Comparison of ENCODE assay signal across 8 cellular contexts in the genomic region with DNA sequence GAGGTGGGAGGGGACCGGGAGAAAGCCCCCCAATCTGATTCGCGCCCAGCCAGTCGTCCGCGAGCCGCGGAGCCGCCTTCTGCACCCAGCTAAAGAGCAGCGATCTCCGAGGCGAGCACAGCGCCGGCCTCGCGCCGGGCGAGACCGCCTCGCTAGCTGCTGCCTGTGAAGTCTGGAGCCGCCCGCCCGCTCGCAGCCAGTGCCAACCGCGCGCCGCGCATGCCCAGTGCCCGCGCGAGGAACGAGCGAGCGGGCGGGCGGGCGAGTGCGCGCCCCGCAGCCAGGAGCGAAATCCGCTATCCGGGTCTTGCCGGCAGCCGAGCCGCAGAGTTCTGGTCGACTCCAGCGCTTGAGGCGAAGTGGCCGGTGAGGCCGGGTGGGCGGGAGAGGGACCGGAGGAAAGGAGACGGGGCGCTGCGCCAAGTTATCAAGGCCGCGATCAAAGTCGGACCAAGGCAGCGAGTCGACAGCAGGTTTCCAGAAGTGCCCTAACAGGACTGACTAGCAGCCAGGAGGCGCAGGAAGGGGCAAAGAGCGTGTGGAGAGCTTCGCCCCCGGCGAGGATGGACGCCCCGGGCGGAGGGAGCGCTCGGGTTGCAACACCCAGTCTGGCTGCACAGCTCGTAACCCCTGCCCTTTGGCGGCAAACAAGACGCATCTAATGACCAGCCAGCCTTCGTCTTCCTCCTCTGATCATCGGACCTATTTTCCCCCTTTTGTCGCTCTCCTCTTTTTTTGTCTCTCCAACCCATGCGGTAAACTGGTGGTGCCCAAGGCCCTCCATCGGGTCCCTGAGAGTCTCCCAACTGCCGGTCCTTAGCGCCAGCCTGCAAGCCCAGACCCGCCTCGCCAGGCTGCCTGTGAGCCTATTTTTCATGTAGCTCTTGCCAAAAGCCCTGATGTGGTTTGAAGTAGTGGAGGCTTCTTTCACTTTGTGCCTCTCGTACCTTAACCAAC. TPM values are rescaled to one million over a fixed set of nuclear protein-coding genes. Genes with fewer than 3 reads are reported as not detected.
DNase-seq lines count a peak whose midpoint lies in the region; TF ChIP-seq lines count a peak whose summit lies in the region.

A gene (minus strand): TSS at position 174 of the 957 bp plus-strand sequence. CDS start 106,437 bp downstream, outside the sequence.

- H3K27me3 Mint-ChIP-seq in endodermal cell (ENCODE audit: insufficient read depth) = peaks cover 57% of the 10 kb centered on the region

- no peak within 1 kb of the TSS for H3K27ac ChIP-seq in endodermal cell (ENCODE audit: low read depth, low read length)

- no peaks in the 10 kb centered on the region for H3K9me3 ChIP-seq in endodermal cell (ENCODE audit: control insufficient read depth, low read length)

- peak within 1 kb of the TSS; percentile 31 for H3K27ac Mint-ChIP-seq in endodermal cell

- H3K36me3 ChIP-seq in endodermal cell (ENCODE audit: control insufficient read depth, insufficient read depth, low read length) = no peaks in the 10 kb centered on the region

- 3 to 4% methylated on average over 35 to 85 of the region's 85 CpGs for WGBS in endodermal cell (ENCODE audit: insufficient coverage in 1 of 2, insufficient read length in 1 of 2), 2 experiments

- TF ChIP-seq CTCF in GM20000 (IDR thresholded peaks at IDR 0.05; ENCODE audit: extremely low read depth, missing control alignments) (no peak), endodermal cell (conservative IDR thresholded peaks at IDR 0.05) (peak; percentile 35)

- no peaks in the 10 kb centered on the region for H3K4me1 ChIP-seq in endodermal cell (ENCODE audit: control insufficient read depth, insufficient read depth, low read length)

- H3K9me3 Mint-ChIP-seq in endodermal cell = no peaks in the 10 kb centered on the region

- H3K4me1 Mint-ChIP-seq in endodermal cell = peaks cover 22% of the 10 kb centered on the region

- H3K4me3 ChIP-seq in endodermal cell (ENCODE audit: low read length) = peak within 1 kb of the TSS; percentile 91

- no peaks in the 10 kb centered on the region for H3K36me3 Mint-ChIP-seq in endodermal cell (ENCODE audit: low read depth)

- H3K4me3 Mint-ChIP-seq in endodermal cell = peak within 1 kb of the TSS; percentile 66

- H3K9ac ChIP-seq in endodermal cell (ENCODE audit: extremely low read depth, low read length, poor library complexity, severe bottlenecking) = peak within 1 kb of the TSS; percentile 56

- DNase-seq in CMK (ENCODE audit: low read depth) = peak; percentile 52
- DNase-seq in GM20000 (ENCODE audit: low spot score) = peak; percentile 92
- peak; percentile 86 for DNase-seq in HS-27A (ENCODE audit: low read depth)
- peak; percentile 82 to 91 for DNase-seq in NOMO-1 (lab: John Stamatoyannopoulos, UW; ENCODE audit: unreplicated experiment in 2 of 2)
- peak; percentile 58 for DNase-seq in activated CD8-positive, alpha-beta memory T cell treated with anti-CD3 and anti-CD28 coated beads, Interleukin-2, amount 50 U/mL, for 1 hour (ENCODE audit: extremely low read depth)
- peak; percentile 99 for DNase-seq in endodermal cell
- peak; percentile 96 for DNase-seq in mesenteric fat pad (ENCODE audit: low spot score)
- peak; percentile 69 for DNase-seq in stimulated activated CD8-positive, alpha-beta memory T cell treated with anti-CD3 and anti-CD28 coated beads, Interleukin-15, amount 100 ng/mL, for 1 hour (ENCODE audit: low read depth)

- H3K27me3 ChIP-seq in endodermal cell (ENCODE audit: control insufficient read depth, insufficient read depth, low read length, poor library complexity, severe bottlenecking) = peaks cover 62% of the 10 kb centered on the region

RNA-seq across cellular contexts. Expression of the gene that starts here (rescaled TPM):
- 1 to 10 TPM; 6.7 to 8.1 TPM for total RNA-seq in endodermal cell
- polyA plus RNA-seq in endodermal cell (2013, experiment 1 of 2) = 17.2 TPM
- polyA plus RNA-seq in endodermal cell (2013, experiment 2 of 2) = 19.9 TPM
- 299 TPM for total RNA-seq in mesenteric fat pad

Comparison
In these comparisons a context has a peak if more than half of its experiments do, and no peak if none do; other contexts are left out.
1. RNA of the gene that starts here (total RNA-seq): 299 TPM in mesenteric fat pad (single experiment); 6.7 to 8.1 TPM in endodermal cell; every median in the first group is over 10 times any median in the second.
2. Peak in every context shown above with its lines, with median percentiles within 50 percentile points of each other: DNase-seq.